Comparison of ENCODE assay signal across 8 cellular contexts in genomic region chr17:47649153-47649971, GRCh38. TPM values are rescaled to one million over a fixed set of nuclear protein-coding genes. Genes with fewer than 3 reads are reported as not detected.
DNase-seq lines count a peak whose midpoint lies in the region; ATAC-seq, FAIRE-seq and TF ChIP-seq lines count a peak whose summit lies in the region.

TSS of gene KPNB1 (plus strand) at chr17:47649919. CDS start at chr17:47650245, 326 bp downstream.

- H3K9me3 ChIP-seq in Loucy (ENCODE audit: insufficient read depth, low read depth, low read length) = no peaks in the 10 kb centered on the region

- ATAC-seq in natural killer cell = peak; percentile 81 to 94 (median 84)

- H3F3A ChIP-seq in Loucy (ENCODE audit: low read depth) = no peaks in the 10 kb centered on the region; the same call in 1 of the 2 replicates

- DNase-seq in EL (peak; percentile 100), H54 (ENCODE audit: insufficient read length, low spot score) (peak; percentile 95), fibroblast of mammary gland (ENCODE audit: low read depth) (peak; percentile 100), natural killer cell (peak; percentile 96)
- peak; percentile 97 for DNase-seq in activated T-helper 9 cell treated with anti-CD3 and anti-CD28 coated beads, Interleukin-2, amount 50 U/mL, for 16 hours (ENCODE audit: low read depth)
- DNase-seq in stimulated activated naive CD4-positive, alpha-beta T cell treated with Interleukin-2 at 50 U/mL for 16 hours (lab: John Stamatoyannopoulos, UW) = peak; percentile 99

- H3K4me3 Mint-ChIP-seq in natural killer cell = peak within 1 kb of the TSS; percentile 96

- H3K27me3 Mint-ChIP-seq in natural killer cell (ENCODE audit: low read depth in 2 of 2) = no peaks in the 10 kb centered on the region

- TF ChIP-seq POLR2A in H54 (IDR thresholded peaks at IDR 0.05; ENCODE audit: low read depth, low read length) = peak; percentile 64
- peak; percentile 95 for TF ChIP-seq POLR2A in Raji (IDR thresholded peaks at IDR 0.05; ENCODE audit: insufficient read depth, low read depth, low read length)

- no peak for TF ChIP-seq CTCF in Loucy (conservative IDR thresholded peaks at IDR 0.05; ENCODE audit: low read length)
- no peak for TF ChIP-seq CTCF in fibroblast of mammary gland (conservative IDR thresholded peaks at IDR 0.05; ENCODE audit: control insufficient read depth, insufficient read depth, low read depth, low read length)
- TF ChIP-seq CTCF in natural killer cell (IDR thresholded peaks at IDR 0.05) = no peak

- H3K4me1 Mint-ChIP-seq in natural killer cell = peaks cover 36 to 48% of the 10 kb centered on the region in 2 donors

- H3K36me3 ChIP-seq in Loucy (ENCODE audit: insufficient read depth, low read length) = peaks cover 25% of the 10 kb centered on the region

- intact Hi-C loops in natural killer cell (cut with micrococcal nuclease) = loop anchor here (1.0 kb wide), 2 partner anchors 11 to 15 kb away; no protein-coding TSS in a partner anchor

- H2AFZ ChIP-seq in Loucy (ENCODE audit: low read length) = peak within 1 kb of the TSS; percentile 77

- peak within 1 kb of the TSS; percentile 93 for H3K4me2 ChIP-seq in Loucy (ENCODE audit: low read depth, low read length, poor library complexity, severe bottlenecking)

- peak within 1 kb of the TSS; percentile 99 for H3K4me3 ChIP-seq in Loucy (ENCODE audit: low read length, poor library complexity, severe bottlenecking)
- H3K4me3 ChIP-seq in fibroblast of mammary gland (ENCODE audit: control insufficient read depth, low read depth, low read length) = peak within 1 kb of the TSS; percentile 77

- peaks cover 38% of the 10 kb centered on the region for H4K20me1 ChIP-seq in Loucy (ENCODE audit: insufficient read depth, low read length, poor library complexity, severe bottlenecking)

- peak within 1 kb of the TSS; percentile 93 for H3K9ac ChIP-seq in Loucy (ENCODE audit: low read depth, low read length, poor library complexity, severe bottlenecking)

- no peaks in the 10 kb centered on the region for H3K9me2 ChIP-seq in Loucy (replicated peaks; ENCODE audit: low read depth, low read length)

- H3K27ac Mint-ChIP-seq in natural killer cell = peak within 1 kb of the TSS; percentile 93 to 97

- H3K9me3 Mint-ChIP-seq in natural killer cell = no peaks in the 10 kb centered on the region

- peaks cover 7% of the 10 kb centered on the region for H3K36me3 Mint-ChIP-seq in natural killer cell

- H3K27me3 ChIP-seq in Loucy (ENCODE audit: insufficient read depth, low read length, poor library complexity, severe bottlenecking) = no peaks in the 10 kb centered on the region

- peaks cover 42% of the 10 kb centered on the region for H3K4me1 ChIP-seq in Loucy (ENCODE audit: insufficient read depth, low read length, poor library complexity, severe bottlenecking)

- peak; percentile 81 for FAIRE-seq in H54 (lab: Jason Lieb, UNC)

- H3K79me2 ChIP-seq in Loucy (ENCODE audit: insufficient read depth, low read length) = peaks cover 58% of the 10 kb centered on the region

RNA-seq across cellular contexts. Expression of gene KPNB1, which starts in this region (rescaled TPM):
- 100 to 1,000 TPM; 236 to 273 (median 259) TPM for total RNA-seq in natural killer cell

Comparison
In these comparisons a context has a peak if more than half of its experiments do, and no peak if none do; other contexts are left out.
1. Peak in every context shown above with its lines: DNase-seq, ATAC-seq and H3K4me3 ChIP-seq.